15 cellular contexts compared by ENCODE assay signal in the genomic region with DNA sequence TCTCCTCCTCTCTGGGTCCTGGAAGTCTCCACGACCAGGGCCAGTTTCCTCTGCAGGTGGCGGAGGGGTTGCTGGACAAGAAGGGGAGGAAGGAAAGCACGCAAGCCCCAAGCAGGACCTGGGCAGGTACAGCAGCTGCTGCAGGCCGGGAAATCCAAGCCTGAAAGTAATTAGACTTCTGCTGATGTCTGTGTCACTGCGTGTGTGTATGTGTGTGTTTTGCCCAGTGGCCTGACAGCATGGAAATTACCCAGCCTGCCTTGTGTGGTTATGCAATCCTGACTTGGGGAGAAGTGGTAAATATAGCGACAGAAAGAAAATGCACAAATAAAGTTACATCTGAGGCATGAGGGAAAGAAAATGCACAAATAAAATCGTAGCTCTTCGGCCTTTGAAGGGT.
A peak's percentile ranks its signal among the peaks of the same experiment; 100 is the strongest.
DNase-seq lines count a peak whose midpoint lies in the region; ATAC-seq, FAIRE-seq and TF ChIP-seq lines count a peak whose summit lies in the region.
"Had no signal": no experiment of that assay in that cellular context is flagged by ENCODE, and none has a peak within 500 bp of the region (broad histone marks: within the 10 kb centered on the region; RNA-seq: fewer than 3 reads in every experiment).

No MANE protein-coding gene starts in this region.

- H3K27me3 ChIP-seq in GM23338 (ENCODE audit: insufficient read depth) (no peaks in the 10 kb centered on the region), pancreas (no peaks in the 10 kb centered on the region)
- H3K27me3 ChIP-seq: neutrophil had no signal

- H3K4me1 Mint-ChIP-seq in GM23338 = peaks cover 29% of the 10 kb centered on the region
- H3K4me1 Mint-ChIP-seq: stimulated activated effector memory CD8-positive, alpha-beta T cell treated with anti-CD3 and anti-CD28 coated beads, Interleukin-12 subunit alpha, Interleukin-12 subunit beta, amount 100 ng/mL, for 72 hours had no signal

- intact Hi-C loops in pancreas (cut with DNase I) = no loop called here

- WGBS in pancreas, 2 donors = 43 to 52% methylated on average over 8 of the region's 8 CpGs

- no peaks in the 10 kb centered on the region for H3F3A ChIP-seq in GM23338 (replicated peaks; ENCODE audit: low read depth)

- no peaks in the 10 kb centered on the region for H3K36me3 ChIP-seq in GM23338 (ENCODE audit: insufficient read depth)
- no peaks in the 10 kb centered on the region for H3K36me3 ChIP-seq in pancreas
- H3K36me3 ChIP-seq: neutrophil had no signal

- no peak for FAIRE-seq in frontal cortex (lab: Jason Lieb, UNC)
- no peak for FAIRE-seq in pancreas (lab: Jason Lieb, UNC)
- FAIRE-seq: endothelial cell of umbilical vein, keratinocyte had no signal

- peak; percentile 18; the same call in 2 of the 3 replicates for ATAC-seq in GM23338
- ATAC-seq in pancreas = peak; percentile 69 to 92 (median 90)
- no peak for ATAC-seq in HG03196 (IDR thresholded peaks at IDR 0.05; ENCODE audit: unreplicated experiment)
- ATAC-seq: stimulated activated effector memory CD8-positive, alpha-beta T cell treated with anti-CD3 and anti-CD28 coated beads, Interleukin-12 subunit alpha, Interleukin-12 subunit beta, amount 100 ng/mL, for 72 hours had no signal

- DNase-seq in GM23338 (ENCODE audit: low spot score) = no peak
- peak; percentile 52 for DNase-seq in SIG-M5 (lab: John Stamatoyannopoulos, UW)
- DNase-seq in frontal cortex (ENCODE audit: low spot score in 2 of 2) = peak; percentile 9 to 20
- peak in 3 of 6 donors; percentile 17 to 73 (median 54) for DNase-seq in pancreas
- no peak for DNase-seq in activated CD4-positive, alpha-beta T cell treated with anti-CD3 and anti-CD28 coated beads for 1 hour
- no peak for DNase-seq in hepatic stellate cell (ENCODE audit: low spot score)
- no peak for DNase-seq in GM10248 (ENCODE audit: extremely low spot score)
- DNase-seq: activated CD8-positive, alpha-beta memory T cell treated with anti-CD3 and anti-CD28 coated beads, Interleukin-2, amount 50 U/mL, for 48 hours; GOT3; KG1 had no signal

- H3K4me3 Mint-ChIP-seq in GM23338 = no peak overlapping the region
- H3K4me3 Mint-ChIP-seq: stimulated activated effector memory CD8-positive, alpha-beta T cell treated with anti-CD3 and anti-CD28 coated beads, Interleukin-12 subunit alpha, Interleukin-12 subunit beta, amount 100 ng/mL, for 72 hours had no signal

- no peak overlapping the region for H2AFZ ChIP-seq in GM23338

- no peak overlapping the region for H3K27ac Mint-ChIP-seq in GM23338
- H3K27ac Mint-ChIP-seq: stimulated activated effector memory CD8-positive, alpha-beta T cell treated with anti-CD3 and anti-CD28 coated beads, Interleukin-12 subunit alpha, Interleukin-12 subunit beta, amount 100 ng/mL, for 72 hours had no signal

- H3K4me1 ChIP-seq in GM23338 (ENCODE audit: insufficient read depth) (peaks cover 4% of the 10 kb centered on the region; the same call in 1 of the 2 replicates), pancreas (peaks cover 0 to 7% (median 0%) of the 10 kb centered on the region in 3 donors)

- H3K79me2 ChIP-seq in GM23338 (replicated peaks; ENCODE audit: insufficient read depth) = no peaks in the 10 kb centered on the region

- no peak overlapping the region for H3K4me2 ChIP-seq in GM23338

- H3K36me3 Mint-ChIP-seq in GM23338 (ENCODE audit: low read depth) = no peaks in the 10 kb centered on the region
- H3K36me3 Mint-ChIP-seq: stimulated activated effector memory CD8-positive, alpha-beta T cell treated with anti-CD3 and anti-CD28 coated beads, Interleukin-12 subunit alpha, Interleukin-12 subunit beta, amount 100 ng/mL, for 72 hours had no signal

- no peaks in the 10 kb centered on the region for H3K9me3 ChIP-seq in pancreas
- H3K9me3 ChIP-seq: neutrophil had no signal

- no peaks in the 10 kb centered on the region for H4K20me1 ChIP-seq in GM23338 (replicated peaks; ENCODE audit: insufficient read depth)

- no peak for TF ChIP-seq CTCF in GM23338 (conservative IDR thresholded peaks at IDR 0.05; ENCODE audit: low read depth in 2 of 2)
- TF ChIP-seq CTCF in pancreas (IDR thresholded peaks at IDR 0.05) = no peak
- TF ChIP-seq CTCF in GM10248 (IDR thresholded peaks at IDR 0.05; ENCODE audit: control extremely low read depth, extremely low read depth, low read depth, missing control alignments) = no peak

- H3K9me3 Mint-ChIP-seq in GM23338 = no peaks in the 10 kb centered on the region
- H3K9me3 Mint-ChIP-seq: stimulated activated effector memory CD8-positive, alpha-beta T cell treated with anti-CD3 and anti-CD28 coated beads, Interleukin-12 subunit alpha, Interleukin-12 subunit beta, amount 100 ng/mL, for 72 hours had no signal

- H3K27ac ChIP-seq in GM23338 (ENCODE audit: low read depth) = no peak overlapping the region
- peak overlapping the region in 1 of 4 donors; percentile 25 for H3K27ac ChIP-seq in pancreas
- H3K27ac ChIP-seq: neutrophil had no signal

- H3K4me3 ChIP-seq in GM23338 (no peak overlapping the region), pancreas (no peak overlapping the region)

- CTCF ChIA-PET in GM10248 (lab: Yijun Ruan, JAX) = interaction anchor here (0.7 to 0.9 kb wide), 2 partner anchors 8 to 10 kb away, joined by 3 read pairs; no protein-coding TSS in a partner anchor

- H3K9me2 ChIP-seq in GM23338 (ENCODE audit: insufficient read depth) = no peaks in the 10 kb centered on the region

- no peaks in the 10 kb centered on the region for H3K27me3 Mint-ChIP-seq in GM23338 (ENCODE audit: insufficient read depth, low read depth, poor library complexity)

- POLR2A ChIA-PET in GM10248 (lab: Yijun Ruan, JAX) = no interaction called here

TF ChIP-seq in GM23338, 12 proteins besides CTCF, POLR2A, EP300 and RAD21:
- TF ChIP-seq POLR2AphosphoS5 (IDR thresholded peaks at IDR 0.05; ENCODE audit: low read depth) (no peak), CREB1 (CRISPR knock-in tag; IDR thresholded peaks at IDR 0.05; ENCODE audit: low read depth) (no peak), EZH2 (IDR thresholded peaks at IDR 0.05; ENCODE audit: low read depth, unreplicated experiment) (no peak), JUNB (IDR thresholded peaks at IDR 0.05; ENCODE audit: unreplicated experiment) (no peak)
- TF ChIP-seq, protein P1, sequence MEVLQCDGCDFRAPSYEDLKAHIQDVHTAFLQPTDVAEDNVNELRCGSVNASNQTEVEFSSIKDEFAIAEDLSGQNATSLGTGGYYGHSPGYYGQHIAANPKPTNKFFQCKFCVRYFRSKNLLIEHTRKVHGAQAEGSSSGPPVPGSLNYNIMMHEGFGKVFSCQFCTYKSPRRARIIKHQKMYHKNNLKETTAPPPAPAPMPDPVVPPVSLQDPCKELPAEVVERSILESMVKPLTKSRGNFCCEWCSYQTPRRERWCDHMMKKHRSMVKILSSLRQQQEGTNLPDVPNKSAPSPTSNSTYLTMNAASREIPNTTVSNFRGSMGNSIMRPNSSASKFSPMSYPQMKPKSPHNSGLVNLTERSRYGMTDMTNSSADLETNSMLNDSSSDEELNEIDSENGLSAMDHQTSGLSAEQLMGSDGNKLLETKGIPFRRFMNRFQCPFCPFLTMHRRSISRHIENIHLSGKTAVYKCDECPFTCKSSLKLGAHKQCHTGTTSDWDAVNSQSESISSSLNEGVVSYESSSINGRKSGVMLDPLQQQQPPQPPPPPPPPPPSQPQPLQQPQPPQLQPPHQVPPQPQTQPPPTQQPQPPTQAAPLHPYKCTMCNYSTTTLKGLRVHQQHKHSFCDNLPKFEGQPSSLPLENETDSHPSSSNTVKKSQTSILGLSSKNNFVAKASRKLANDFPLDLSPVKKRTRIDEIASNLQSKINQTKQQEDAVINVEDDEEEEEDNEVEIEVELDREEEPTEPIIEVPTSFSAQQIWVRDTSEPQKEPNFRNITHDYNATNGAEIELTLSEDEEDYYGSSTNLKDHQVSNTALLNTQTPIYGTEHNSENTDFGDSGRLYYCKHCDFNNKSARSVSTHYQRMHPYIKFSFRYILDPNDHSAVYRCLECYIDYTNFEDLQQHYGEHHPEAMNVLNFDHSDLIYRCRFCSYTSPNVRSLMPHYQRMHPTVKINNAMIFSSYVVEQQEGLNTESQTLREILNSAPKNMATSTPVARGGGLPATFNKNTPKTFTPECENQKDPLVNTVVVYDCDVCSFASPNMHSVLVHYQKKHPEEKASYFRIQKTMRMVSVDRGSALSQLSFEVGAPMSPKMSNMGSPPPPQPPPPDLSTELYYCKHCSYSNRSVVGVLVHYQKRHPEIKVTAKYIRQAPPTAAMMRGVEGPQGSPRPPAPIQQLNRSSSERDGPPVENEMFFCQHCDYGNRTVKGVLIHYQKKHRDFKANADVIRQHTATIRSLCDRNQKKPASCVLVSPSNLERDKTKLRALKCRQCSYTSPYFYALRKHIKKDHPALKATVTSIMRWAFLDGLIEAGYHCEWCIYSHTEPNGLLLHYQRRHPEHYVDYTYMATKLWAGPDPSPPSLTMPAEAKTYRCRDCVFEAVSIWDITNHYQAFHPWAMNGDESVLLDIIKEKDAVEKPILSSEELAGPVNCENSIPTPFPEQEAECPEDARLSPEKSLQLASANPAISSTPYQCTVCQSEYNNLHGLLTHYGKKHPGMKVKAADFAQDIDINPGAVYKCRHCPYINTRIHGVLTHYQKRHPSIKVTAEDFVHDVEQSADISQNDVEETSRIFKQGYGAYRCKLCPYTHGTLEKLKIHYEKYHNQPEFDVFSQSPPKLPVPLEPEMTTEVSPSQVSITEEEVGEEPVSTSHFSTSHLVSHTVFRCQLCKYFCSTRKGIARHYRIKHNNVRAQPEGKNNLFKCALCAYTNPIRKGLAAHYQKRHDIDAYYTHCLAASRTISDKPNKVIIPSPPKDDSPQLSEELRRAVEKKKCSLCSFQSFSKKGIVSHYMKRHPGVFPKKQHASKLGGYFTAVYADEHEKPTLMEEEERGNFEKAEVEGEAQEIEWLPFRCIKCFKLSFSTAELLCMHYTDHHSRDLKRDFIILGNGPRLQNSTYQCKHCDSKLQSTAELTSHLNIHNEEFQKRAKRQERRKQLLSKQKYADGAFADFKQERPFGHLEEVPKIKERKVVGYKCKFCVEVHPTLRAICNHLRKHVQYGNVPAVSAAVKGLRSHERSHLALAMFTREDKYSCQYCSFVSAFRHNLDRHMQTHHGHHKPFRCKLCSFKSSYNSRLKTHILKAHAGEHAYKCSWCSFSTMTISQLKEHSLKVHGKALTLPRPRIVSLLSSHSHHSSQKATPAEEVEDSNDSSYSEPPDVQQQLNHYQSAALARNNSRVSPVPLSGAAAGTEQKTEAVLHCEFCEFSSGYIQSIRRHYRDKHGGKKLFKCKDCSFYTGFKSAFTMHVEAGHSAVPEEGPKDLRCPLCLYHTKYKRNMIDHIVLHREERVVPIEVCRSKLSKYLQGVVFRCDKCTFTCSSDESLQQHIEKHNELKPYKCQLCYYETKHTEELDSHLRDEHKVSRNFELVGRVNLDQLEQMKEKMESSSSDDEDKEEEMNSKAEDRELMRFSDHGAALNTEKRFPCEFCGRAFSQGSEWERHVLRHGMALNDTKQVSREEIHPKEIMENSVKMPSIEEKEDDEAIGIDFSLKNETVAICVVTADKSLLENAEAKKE (CRISPR knock-in tag; IDR thresholded peaks at IDR 0.05) = no peak

Comparison
In these comparisons a context has a peak if more than half of its experiments do, and no peak if none do; other contexts are left out.
1. DNase-seq: peak in SIG-M5 (single experiment) and frontal cortex (2 of 2); none in GM23338 (single experiment), activated CD4-positive, alpha-beta T cell treated with anti-CD3 and anti-CD28 coated beads for 1 hour (single experiment), hepatic stellate cell (single experiment) and GM10248 (single experiment).